ENCODE assay signal across 31 cellular contexts in genomic region chr5:33685873-33686550, GRCh38.
DNase-seq lines count a peak whose midpoint lies in the region; ATAC-seq and TF ChIP-seq lines count a peak whose summit lies in the region.
"Had no signal": no experiment of that assay in that cellular context is flagged by ENCODE, and none has a peak within 500 bp of the region (broad histone marks: within the 10 kb centered on the region; RNA-seq: fewer than 3 reads in every experiment).

No MANE protein-coding gene starts in this region.

- no peaks in the 10 kb centered on the region for H4K20me1 ChIP-seq in IMR-90 (ENCODE audit: insufficient read depth, low read length)

- H2AK9ac ChIP-seq in IMR-90 (replicated peaks; ENCODE audit: low read depth, low read length, poor library complexity), result peak overlapping the region; percentile 31

- H3K4me1 ChIP-seq in IMR-90 (ENCODE audit: control insufficient read depth, insufficient read depth, low read length) (no peaks in the 10 kb centered on the region; the same call in 1 of the 2 replicates), iPS-15b (ENCODE audit: control insufficient read depth, insufficient read depth, low read length) (peaks cover 8% of the 10 kb centered on the region)
- H3K4me1 ChIP-seq: testis, uterus had no signal

- no TSS peak for BruUV-seq in IMR-90 (replicated peaks; lab: Mats Ljungman, UMichigan)

- no peak overlapping the region for H2BK120ac ChIP-seq in IMR-90 (ENCODE audit: low read depth, low read length)

- no peaks in the 10 kb centered on the region; a peak in 1 of 4 replicates for H3K79me1 ChIP-seq in IMR-90 (ENCODE audit: low read depth in 1 of 2, low read length in 2 of 2)

- H4K5ac ChIP-seq in IMR-90 (ENCODE audit: low read depth, low read length), result no peak overlapping the region

- H3K14ac ChIP-seq in IMR-90 (replicated peaks; ENCODE audit: low read depth, low read length), result no peak overlapping the region

- H4K91ac ChIP-seq in IMR-90 (ENCODE audit: insufficient read depth, low read depth, low read length), result no peak overlapping the region

- H3K4me2 ChIP-seq in IMR-90 (ENCODE audit: low read depth, low read length), result no peak overlapping the region

- no peaks in the 10 kb centered on the region for H3K27me3 Mint-ChIP-seq in progenitor cell of endocrine pancreas
- no peaks in the 10 kb centered on the region for H3K27me3 Mint-ChIP-seq in activated CD8-positive, alpha-beta T cell treated with anti-CD3 and anti-CD28 coated beads, Interleukin-2, amount 10 ng/mL, durations not matched to agents 7 days and 5 days (ENCODE audit: low read depth)
- H3K27me3 Mint-ChIP-seq: brain; stimulated activated naive CD8-positive, alpha-beta T cell treated with anti-CD3 and anti-CD28 coated beads, Interleukin-15, Interleukin-2, amounts not matched to agents 100 ng/mL and 50 ng/mL, for 24 hours had no signal

- H2BK5ac ChIP-seq in IMR-90 (ENCODE audit: low read depth, low read length, poor library complexity, severe bottlenecking), result no peak overlapping the region

- CTCF ChIA-PET in IMR-90 (lab: Yijun Ruan, JAX), result no interaction called here
- CTCF ChIA-PET in activated CD8-positive, alpha-beta T cell treated with anti-CD3 and anti-CD28 coated beads, Interleukin-2, amount 10 ng/mL, durations not matched to agents 7 days and 5 days (lab: Charles Lee), result no interaction called here

- H2BK20ac ChIP-seq in IMR-90 (ENCODE audit: low read depth, low read length), result no peak overlapping the region

- peak; percentile 14 for DNase-seq in NCI-H82 (lab: John Stamatoyannopoulos, UW)
- no peak for DNase-seq in NCI-H82 treated with DMSO at 0.1 percent for 48 hours (lab: John Stamatoyannopoulos, UW; ENCODE audit: unreplicated experiment)
- DNase-seq in IMR-90, result no peak
- DNase-seq in progenitor cell of endocrine pancreas (ENCODE audit: low spot score, unreplicated experiment), result no peak
- DNase-seq in activated CD8-positive, alpha-beta T cell treated with anti-CD3 and anti-CD28 coated beads, Interleukin-2, amount 10 ng/mL, durations not matched to agents 7 days and 5 days, result no peak
- DNase-seq: 8988T; activated CD4-positive, alpha-beta T cell treated with anti-CD3 and anti-CD28 coated beads for 4 hours; activated CD8-positive, alpha-beta memory T cell treated with anti-CD3 and anti-CD28 coated beads for 24 hours; activated T-cell treated with anti-CD3 and anti-CD28 coated beads for 4 hours; amniotic stem cell; cerebellar nuclear complex; foreskin melanocyte; HCEC 1CT; MV-4-11; naive B cell; NCI-H1436; NCI-H2081 treated with DMSO at 0.1 percent for 48 hours; NCI-H345; NCI-H69; ovary; testis; uterus had no signal

- H3K56ac ChIP-seq in IMR-90 (ENCODE audit: extremely low read depth, insufficient read depth, low read length), result no peak overlapping the region

- no peak for TF ChIP-seq CTCF in IMR-90 (conservative IDR thresholded peaks at IDR 0.05; ENCODE audit: low read depth, low read length)
- TF ChIP-seq CTCF in progenitor cell of endocrine pancreas (IDR thresholded peaks at IDR 0.05; ENCODE audit: unreplicated experiment), result no peak

- H3K9me3 ChIP-seq in IMR-90 (ENCODE audit: control insufficient read depth, insufficient read depth, low read length) (no peaks in the 10 kb centered on the region), iPS-15b (ENCODE audit: control insufficient read depth, insufficient read depth, low read length) (no peaks in the 10 kb centered on the region)
- H3K9me3 ChIP-seq: ovary, testis, uterus had no signal

- H3K18ac ChIP-seq in IMR-90 (ENCODE audit: low read depth, low read length), result no peak overlapping the region

- H3K27ac Mint-ChIP-seq in progenitor cell of endocrine pancreas, result peak overlapping the region; percentile 43
- no peak overlapping the region for H3K27ac Mint-ChIP-seq in activated CD8-positive, alpha-beta T cell treated with anti-CD3 and anti-CD28 coated beads, Interleukin-2, amount 10 ng/mL, durations not matched to agents 7 days and 5 days
- H3K27ac Mint-ChIP-seq: activated naive CD4-positive, alpha-beta T cell treated with anti-CD3 and anti-CD28 coated beads, Interleukin-2, amount 50 U/mL, for 24 hours; mesothelial cell of epicardium; stimulated activated naive CD8-positive, alpha-beta T cell treated with anti-CD3 and anti-CD28 coated beads, Interleukin-15, Interleukin-2, amounts not matched to agents 100 ng/mL and 50 ng/mL, for 24 hours; T-helper 2 cell treated with Interferon-gamma antibody and Interleukin-4, amounts not matched to agents 5 μg/mL and 100 μg/mL, for 36 hours had no signal

- H3K4me1 Mint-ChIP-seq in progenitor cell of endocrine pancreas (ENCODE audit: low read depth), result no peaks in the 10 kb centered on the region
- no peaks in the 10 kb centered on the region for H3K4me1 Mint-ChIP-seq in activated CD8-positive, alpha-beta T cell treated with anti-CD3 and anti-CD28 coated beads, Interleukin-2, amount 10 ng/mL, durations not matched to agents 7 days and 5 days (ENCODE audit: low read depth)
- H3K4me1 Mint-ChIP-seq: activated naive CD4-positive, alpha-beta T cell treated with anti-CD3 and anti-CD28 coated beads, Interleukin-2, amount 50 U/mL, for 24 hours; brain had no signal

- peaks cover 4% of the 10 kb centered on the region for H3K36me3 Mint-ChIP-seq in progenitor cell of endocrine pancreas (ENCODE audit: insufficient read depth)
- H3K36me3 Mint-ChIP-seq in activated CD8-positive, alpha-beta T cell treated with anti-CD3 and anti-CD28 coated beads, Interleukin-2, amount 10 ng/mL, durations not matched to agents 7 days and 5 days (ENCODE audit: low read depth), result no peaks in the 10 kb centered on the region
- H3K36me3 Mint-ChIP-seq: activated naive CD4-positive, alpha-beta T cell treated with anti-CD3 and anti-CD28 coated beads, Interleukin-2, amount 50 U/mL, for 24 hours; brain; mesothelial cell of epicardium; naive B cell had no signal

- H3K4me3 ChIP-seq in IMR-90 (ENCODE audit: insufficient read depth, low read depth, low read length) (no peak overlapping the region), iPS-15b (ENCODE audit: low read depth, low read length) (no peak overlapping the region)
- H3K4me3 ChIP-seq: ovary, skin epidermis, testis, uterus had no signal

- intact Hi-C loops in IMR-90 (cut with micrococcal nuclease), result no loop called here

- H3K4me3 Mint-ChIP-seq in progenitor cell of endocrine pancreas (ENCODE audit: low read depth), result no peak overlapping the region
- no peak overlapping the region for H3K4me3 Mint-ChIP-seq in activated CD8-positive, alpha-beta T cell treated with anti-CD3 and anti-CD28 coated beads, Interleukin-2, amount 10 ng/mL, durations not matched to agents 7 days and 5 days
- H3K4me3 Mint-ChIP-seq: activated naive CD4-positive, alpha-beta T cell treated with anti-CD3 and anti-CD28 coated beads, Interleukin-2, amount 50 U/mL, for 24 hours; brain; mesothelial cell of epicardium; stimulated activated naive CD8-positive, alpha-beta T cell treated with anti-CD3 and anti-CD28 coated beads, Interleukin-15, Interleukin-2, amounts not matched to agents 100 ng/mL and 50 ng/mL, for 24 hours; T-helper 2 cell treated with Interferon-gamma antibody and Interleukin-4, amounts not matched to agents 5 μg/mL and 100 μg/mL, for 36 hours had no signal

- dilution Hi-C loops in IMR-90 (cut with HindIII; ENCODE audit: low sequenced_read_pairs, unreplicated experiment), result no loop called here

- no peak for TF ChIP-seq POLR2A in IMR-90 (IDR thresholded peaks at IDR 0.05; ENCODE audit: low read depth, low read length)

- no peak for TF ChIP-seq RAD21 in IMR-90 (IDR thresholded peaks at IDR 0.05; ENCODE audit: low read length)

- no peak overlapping the region for H3K4ac ChIP-seq in IMR-90 (ENCODE audit: low read depth, low read length)

- in situ Hi-C loops in IMR-90 (cut with MboI; ENCODE audit: low sequenced_read_pairs), result no loop called here

- no peaks in the 10 kb centered on the region for H3K9me3 Mint-ChIP-seq in progenitor cell of endocrine pancreas (ENCODE audit: low read depth)
- H3K9me3 Mint-ChIP-seq in activated CD8-positive, alpha-beta T cell treated with anti-CD3 and anti-CD28 coated beads, Interleukin-2, amount 10 ng/mL, durations not matched to agents 7 days and 5 days (ENCODE audit: insufficient read depth), result no peaks in the 10 kb centered on the region
- H3K9me3 Mint-ChIP-seq: activated naive CD4-positive, alpha-beta T cell treated with anti-CD3 and anti-CD28 coated beads, Interleukin-2, amount 50 U/mL, for 24 hours; brain; mesothelial cell of epicardium; stimulated activated naive CD8-positive, alpha-beta T cell treated with anti-CD3 and anti-CD28 coated beads, Interleukin-15, Interleukin-2, amounts not matched to agents 100 ng/mL and 50 ng/mL, for 24 hours; T-helper 2 cell treated with Interferon-gamma antibody and Interleukin-4, amounts not matched to agents 5 μg/mL and 100 μg/mL, for 36 hours had no signal

- H2BK15ac ChIP-seq in IMR-90 (ENCODE audit: low read depth, low read length), result no peak overlapping the region

- ATAC-seq in IMR-90 (ENCODE audit: low read depth) (no peak), GM18909 (IDR thresholded peaks at IDR 0.05; ENCODE audit: poor library complexity, unreplicated experiment) (no peak), GM21447 (IDR thresholded peaks at IDR 0.05; ENCODE audit: unreplicated experiment) (no peak)
- ATAC-seq in activated CD8-positive, alpha-beta T cell treated with anti-CD3 and anti-CD28 coated beads, Interleukin-2, amount 10 ng/mL, durations not matched to agents 7 days and 5 days, result no peak

- no peaks in the 10 kb centered on the region for H3K9me1 ChIP-seq in IMR-90 (ENCODE audit: insufficient read depth, low read length)

- POLR2A ChIA-PET in IMR-90 (lab: Charles Lee; ENCODE audit: unreplicated experiment), result no interaction called here
- POLR2A ChIA-PET in activated CD8-positive, alpha-beta T cell treated with anti-CD3 and anti-CD28 coated beads, Interleukin-2, amount 10 ng/mL, durations not matched to agents 7 days and 5 days (lab: Charles Lee), result no interaction called here

- H2AK5ac ChIP-seq in IMR-90 (ENCODE audit: low read depth, low read length), result no peak overlapping the region

- no peak overlapping the region for H3K9ac ChIP-seq in IMR-90 (ENCODE audit: low read depth, low read length)
- H3K9ac ChIP-seq in iPS-15b (ENCODE audit: low read depth, low read length), result peak overlapping the region; percentile 28

- WGBS in IMR-90 (ENCODE audit: extremely low coverage in 2 of 2, insufficient read length in 1 of 2), 2 experiments, result no CpG with 5 or more reads among the region's 9 CpGs

- H3K36me3 ChIP-seq in IMR-90 (ENCODE audit: control insufficient read depth, insufficient read depth, low read length) (peaks cover 4% of the 10 kb centered on the region; the same call in 1 of the 2 replicates), iPS-15b (ENCODE audit: control insufficient read depth, insufficient read depth, low read length) (no peaks in the 10 kb centered on the region)
- H3K36me3 ChIP-seq: ovary, uterus had no signal

- no peak overlapping the region for H4K8ac ChIP-seq in IMR-90 (ENCODE audit: low read depth in 2 of 2, low read length in 2 of 2)

- H3K27ac ChIP-seq in IMR-90 (ENCODE audit: insufficient read depth, low read length), result no peak overlapping the region
- H3K27ac ChIP-seq: ovary, testis, uterus had no signal

- no peak overlapping the region for H3K23ac ChIP-seq in IMR-90 (ENCODE audit: low read depth, low read length)

- no peaks in the 10 kb centered on the region for H3K27me3 ChIP-seq in IMR-90 (ENCODE audit: control insufficient read depth, insufficient read depth, low read length)
- no peaks in the 10 kb centered on the region for H3K27me3 ChIP-seq in iPS-15b (ENCODE audit: control insufficient read depth, insufficient read depth, low read length)
- H3K27me3 ChIP-seq: ovary, testis, uterus had no signal

- H2AFZ ChIP-seq in IMR-90 (replicated peaks; ENCODE audit: low read length, poor library complexity), result no peak overlapping the region
